In the genomic region with DNA sequence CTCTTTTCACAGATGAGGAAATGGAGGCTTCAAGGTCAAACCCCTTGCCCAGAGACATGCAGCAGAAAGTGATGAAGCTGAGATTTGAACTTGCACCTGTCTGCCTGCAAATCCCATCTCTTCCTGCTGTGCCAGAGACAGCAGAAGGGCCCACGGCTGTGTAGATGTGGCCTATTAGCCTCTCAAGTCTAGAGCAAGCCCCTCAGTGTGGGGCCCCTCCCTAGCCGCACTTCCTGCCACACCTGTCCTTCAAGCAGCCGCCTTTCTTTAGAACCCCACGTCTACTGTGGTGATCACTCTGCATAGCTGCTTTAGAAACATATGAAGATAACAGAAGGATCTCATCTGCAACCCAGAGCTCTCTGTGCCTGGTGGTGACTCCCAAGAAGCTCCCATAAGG, we compare ENCODE assay signal across 21 cellular contexts. TPM values are rescaled to one million over a fixed set of nuclear protein-coding genes. Genes with fewer than 3 reads are reported as not detected.
A peak's percentile ranks its signal among the peaks of the same experiment; 100 is the strongest.
DNase-seq lines count a peak whose midpoint lies in the region; ATAC-seq lines count a peak whose summit lies in the region.
"Had no signal": no experiment of that assay in that cellular context is flagged by ENCODE, and none has a peak within 500 bp of the region (broad histone marks: within the 10 kb centered on the region; RNA-seq: fewer than 3 reads in every experiment).

No MANE protein-coding gene starts in this region.

- H3K4me1 Mint-ChIP-seq in activated naive CD8-positive, alpha-beta T cell treated with anti-CD3 and anti-CD28 coated beads, Interleukin-2, amount 10 ng/mL, durations not matched to agents 7 days and 5 days = peaks cover 24% of the 10 kb centered on the region
- peaks cover 35% of the 10 kb centered on the region for H3K4me1 Mint-ChIP-seq in stimulated activated effector memory CD8-positive, alpha-beta T cell treated with anti-CD3 and anti-CD28 coated beads, Interleukin-12 subunit alpha, Interleukin-12 subunit beta, amount 100 ng/mL, for 72 hours

- intact Hi-C loops in left ventricle myocardium superior (cut with micrococcal nuclease) = loop anchor here (10.0 kb wide), 1 partner anchor 63 kb away; no protein-coding TSS in a partner anchor
- intact Hi-C loops in left cardiac atrium (cut with DNase I) = no loop called here

- DNase-seq in NCI-H1417 (lab: John Stamatoyannopoulos, UW) (peak in 2 of 3 experiments; percentile 37 to 64), NCI-H1417 treated with DMSO at 0.1 percent for 48 hours (lab: John Stamatoyannopoulos, UW) (no peak), left ventricle myocardium superior (peak; percentile 7), left cardiac atrium (no peak)
- DNase-seq in activated naive CD8-positive, alpha-beta T cell treated with anti-CD3 and anti-CD28 coated beads, Interleukin-2, amount 10 ng/mL, durations not matched to agents 7 days and 5 days = peak; percentile 57
- DNase-seq in stimulated activated effector memory CD8-positive, alpha-beta T cell treated with anti-CD3 and anti-CD28 coated beads, Interleukin-12 subunit alpha, Interleukin-12 subunit beta, amount 100 ng/mL, for 72 hours (ENCODE audit: low spot score in 2 of 2) = no peak
- DNase-seq: body of pancreas; endodermal cell; esophagus squamous epithelium; gastrocnemius medialis; mammary epithelial cell; NCI-H526 treated with DMSO at 0.1 percent for 48 hours; occipital lobe; RPMI8226; small intestine; stimulated activated CD4-positive, alpha-beta T cell treated with anti-CD3 and anti-CD28 coated beads, Interleukin-2, amount 100 ng/mL, for 24 hours; WERI-Rb-1 had no signal

- peak overlapping the region; percentile 78 for H3K27ac Mint-ChIP-seq in activated naive CD8-positive, alpha-beta T cell treated with anti-CD3 and anti-CD28 coated beads, Interleukin-2, amount 10 ng/mL, durations not matched to agents 7 days and 5 days
- peak overlapping the region; percentile 70 for H3K27ac Mint-ChIP-seq in stimulated activated effector memory CD8-positive, alpha-beta T cell treated with anti-CD3 and anti-CD28 coated beads, Interleukin-12 subunit alpha, Interleukin-12 subunit beta, amount 100 ng/mL, for 72 hours
- H3K27ac Mint-ChIP-seq: stimulated activated naive CD8-positive, alpha-beta T cell treated with anti-CD3 and anti-CD28 coated beads, Interleukin-15, Interleukin-2, amounts not matched to agents 100 ng/mL and 50 ng/mL, for 24 hours had no signal

- H3K27me3 Mint-ChIP-seq in activated naive CD8-positive, alpha-beta T cell treated with anti-CD3 and anti-CD28 coated beads, Interleukin-2, amount 10 ng/mL, durations not matched to agents 7 days and 5 days = peaks cover 3% of the 10 kb centered on the region

- POLR2A ChIA-PET in activated naive CD8-positive, alpha-beta T cell treated with anti-CD3 and anti-CD28 coated beads, Interleukin-2, amount 10 ng/mL, durations not matched to agents 7 days and 5 days (lab: Charles Lee) = interaction anchor here (1.0 to 1.5 kb wide), 4 partner anchors 9 to 80 kb away, joined by 3 to 12 read pairs (median 4); partner anchors contain the start of gene JAM3

- peak overlapping the region; percentile 52 for H3K4me3 Mint-ChIP-seq in activated naive CD8-positive, alpha-beta T cell treated with anti-CD3 and anti-CD28 coated beads, Interleukin-2, amount 10 ng/mL, durations not matched to agents 7 days and 5 days
- H3K4me3 Mint-ChIP-seq in stimulated activated effector memory CD8-positive, alpha-beta T cell treated with anti-CD3 and anti-CD28 coated beads, Interleukin-12 subunit alpha, Interleukin-12 subunit beta, amount 100 ng/mL, for 72 hours = no peak overlapping the region
- H3K4me3 Mint-ChIP-seq: endodermal cell; stimulated activated naive CD8-positive, alpha-beta T cell treated with anti-CD3 and anti-CD28 coated beads, Interleukin-15, Interleukin-2, amounts not matched to agents 100 ng/mL and 50 ng/mL, for 24 hours had no signal

- ATAC-seq in left ventricle myocardium superior = no peak
- ATAC-seq in left cardiac atrium = no peak
- peak; percentile 99 for ATAC-seq in activated naive CD8-positive, alpha-beta T cell treated with anti-CD3 and anti-CD28 coated beads, Interleukin-2, amount 10 ng/mL, durations not matched to agents 7 days and 5 days (ENCODE audit: low read depth)
- peak; percentile 26 for ATAC-seq in stimulated activated effector memory CD8-positive, alpha-beta T cell treated with anti-CD3 and anti-CD28 coated beads, Interleukin-12 subunit alpha, Interleukin-12 subunit beta, amount 100 ng/mL, for 72 hours
- ATAC-seq in HG03039 (IDR thresholded peaks at IDR 0.05; ENCODE audit: unreplicated experiment) = no peak
- ATAC-seq in GM18858 (IDR thresholded peaks at IDR 0.05; ENCODE audit: unreplicated experiment) = no peak
- ATAC-seq: body of pancreas, gastrocnemius medialis, HCT116 had no signal

- no peaks in the 10 kb centered on the region for H3K9me3 Mint-ChIP-seq in activated naive CD8-positive, alpha-beta T cell treated with anti-CD3 and anti-CD28 coated beads, Interleukin-2, amount 10 ng/mL, durations not matched to agents 7 days and 5 days
- H3K9me3 Mint-ChIP-seq in stimulated activated effector memory CD8-positive, alpha-beta T cell treated with anti-CD3 and anti-CD28 coated beads, Interleukin-12 subunit alpha, Interleukin-12 subunit beta, amount 100 ng/mL, for 72 hours = no peaks in the 10 kb centered on the region
- H3K9me3 Mint-ChIP-seq: endodermal cell; stimulated activated naive CD8-positive, alpha-beta T cell treated with anti-CD3 and anti-CD28 coated beads, Interleukin-15, Interleukin-2, amounts not matched to agents 100 ng/mL and 50 ng/mL, for 24 hours had no signal

- H3K36me3 Mint-ChIP-seq in activated naive CD8-positive, alpha-beta T cell treated with anti-CD3 and anti-CD28 coated beads, Interleukin-2, amount 10 ng/mL, durations not matched to agents 7 days and 5 days = no peaks in the 10 kb centered on the region
- H3K36me3 Mint-ChIP-seq in stimulated activated effector memory CD8-positive, alpha-beta T cell treated with anti-CD3 and anti-CD28 coated beads, Interleukin-12 subunit alpha, Interleukin-12 subunit beta, amount 100 ng/mL, for 72 hours = no peaks in the 10 kb centered on the region

RNA-seq across cellular contexts. Expression of gene JAM3, which starts 41.2 kb away (rescaled TPM):
- 18.3 TPM for total RNA-seq in left ventricle myocardium superior
- total RNA-seq in left cardiac atrium = 10 to 100 TPM; 28.2 to 31.0 TPM
- 10 to 100 TPM; 21.1 to 23.7 TPM for total RNA-seq in activated naive CD8-positive, alpha-beta T cell treated with anti-CD3 and anti-CD28 coated beads, Interleukin-2, amount 10 ng/mL, durations not matched to agents 7 days and 5 days

Comparison
In these comparisons a context has a peak if more than half of its experiments do, and no peak if none do; other contexts are left out.
1. DNase-seq: peak in NCI-H1417 (2 of 3), left ventricle myocardium superior (single experiment) and activated naive CD8-positive, alpha-beta T cell treated with anti-CD3 and anti-CD28 coated beads, Interleukin-2, amount 10 ng/mL, durations not matched to agents 7 days and 5 days (single experiment); none in NCI-H1417 treated with DMSO at 0.1 percent for 48 hours (single experiment), left cardiac atrium (single experiment) and stimulated activated effector memory CD8-positive, alpha-beta T cell treated with anti-CD3 and anti-CD28 coated beads, Interleukin-12 subunit alpha, Interleukin-12 subunit beta, amount 100 ng/mL, for 72 hours (0 of 2).
2. ATAC-seq: peak in activated naive CD8-positive, alpha-beta T cell treated with anti-CD3 and anti-CD28 coated beads, Interleukin-2, amount 10 ng/mL, durations not matched to agents 7 days and 5 days (single experiment) and stimulated activated effector memory CD8-positive, alpha-beta T cell treated with anti-CD3 and anti-CD28 coated beads, Interleukin-12 subunit alpha, Interleukin-12 subunit beta, amount 100 ng/mL, for 72 hours (single experiment); none in left ventricle myocardium superior (single experiment), left cardiac atrium (0 of 2), HG03039 (single experiment) and GM18858 (single experiment).